Comparison of ENCODE assay signal across 19 cellular contexts in genomic region chr15:62904511-62904910, GRCh38.
A peak's percentile ranks its signal among the peaks of the same experiment; 100 is the strongest.
DNase-seq lines count a peak whose midpoint lies in the region; ATAC-seq, FAIRE-seq and TF ChIP-seq lines count a peak whose summit lies in the region.
"Had no signal": no experiment of that assay in that cellular context is flagged by ENCODE, and none has a peak within 500 bp of the region (broad histone marks: within the 10 kb centered on the region; RNA-seq: fewer than 3 reads in every experiment).

No MANE protein-coding gene starts in this region.

- no peaks in the 10 kb centered on the region for H4K20me1 ChIP-seq in keratinocyte (ENCODE audit: control insufficient read depth, extremely low read depth, insufficient read depth, low read length)

- 60 to 95% (median 81%) methylated on average over 6 of the region's 6 CpGs for WGBS in ovary, 3 donors

- H3K9me3 ChIP-seq in keratinocyte (ENCODE audit: control insufficient read depth, low read depth, low read length) (no peaks in the 10 kb centered on the region), MG63 (no peaks in the 10 kb centered on the region), ovary (no peaks in the 10 kb centered on the region)

- DNase-seq in natural killer cell (no peak), keratinocyte (ENCODE audit: low read depth, low spot score) (no peak), MG63 (no peak), ovary (no peak)
- no peak for DNase-seq in natural killer cell treated with Interleukin-12 subunit alpha and Interleukin-12 subunit beta and Interleukin-15 and Interleukin-18, amount 100 ng/mL, for 72 hours (ENCODE audit: low spot score)
- peak; percentile 5 for DNase-seq in activated T-helper 9 cell treated with anti-CD3 and anti-CD28 coated beads, Interleukin-2, amount 50 U/mL, for 16 hours (ENCODE audit: low read depth)
- DNase-seq: activated CD4-positive, alpha-beta T cell treated with anti-CD3 and anti-CD28 coated beads, Interleukin-2, amount 50 U/mL, for 48 hours; central memory CD4-positive, alpha-beta T cell; NCI-H2029 treated with DMSO at 0.1 percent for 48 hours; occipital lobe; substantia nigra; WERI-Rb-1 had no signal

- dilution Hi-C loops in keratinocyte (cut with MboI; ENCODE audit: extremely low pct_ligation_motif_present, low sequenced_read_pairs): no loop called here

- no peaks in the 10 kb centered on the region for H3K79me2 ChIP-seq in keratinocyte (ENCODE audit: control insufficient read depth, insufficient read depth, low read length)

- no peak overlapping the region for H3K4me3 ChIP-seq in keratinocyte (ENCODE audit: control insufficient read depth in 2 of 3, extremely low read depth in 1 of 3, insufficient read depth in 2 of 3, low read depth in 1 of 3, low read length in 3 of 3)
- no peak overlapping the region for H3K4me3 ChIP-seq in MG63
- no peak overlapping the region for H3K4me3 ChIP-seq in ovary
- H3K4me3 ChIP-seq: smooth muscle cell had no signal

- H3K27me3 ChIP-seq in keratinocyte (ENCODE audit: control insufficient read depth, extremely low read depth, insufficient read depth, low read length) (no peaks in the 10 kb centered on the region), MG63 (no peaks in the 10 kb centered on the region), ovary (no peaks in the 10 kb centered on the region)

- no peak overlapping the region for H3K4me3 Mint-ChIP-seq in natural killer cell
- H3K4me3 Mint-ChIP-seq in natural killer cell treated with Interleukin-12 subunit alpha and Interleukin-12 subunit beta and Interleukin-15 and Interleukin-18, amount 100 ng/mL, for 72 hours: no peak overlapping the region
- H3K4me3 Mint-ChIP-seq: activated naive CD4-positive, alpha-beta T cell treated with anti-CD3 and anti-CD28 coated beads, Interleukin-2, amount 50 U/mL, for 24 hours; CD14-positive monocyte; memory B cell had no signal

- peak; percentile 5 for FAIRE-seq in keratinocyte (lab: Jason Lieb, UNC)

- TF ChIP-seq CTCF in natural killer cell (IDR thresholded peaks at IDR 0.05) (peak; percentile 69), keratinocyte (optimal IDR thresholded peaks at IDR 0.05 in 1 of 3, IDR thresholded peaks at IDR 0.05 in 1 of 3, conservative IDR thresholded peaks at IDR 0.05 in 1 of 3; ENCODE audit: extremely low read depth in 1 of 3, insufficient read depth in 2 of 3, low read length in 3 of 3) (peak in 1 of 3 experiments; percentile 66), ovary (IDR thresholded peaks at IDR 0.05) (no peak)

- intact Hi-C loops in natural killer cell (cut with micrococcal nuclease): loop anchor here (1.0 to 5.0 kb wide), 2 partner anchors 189 to 498 kb away; no protein-coding TSS in a partner anchor
- intact Hi-C loops in ovary (cut with DNase I): no loop called here

- H3K4me1 ChIP-seq in keratinocyte (ENCODE audit: control insufficient read depth, extremely low read depth, insufficient read depth, low read length) (peaks cover 18% of the 10 kb centered on the region), ovary (ENCODE audit: insufficient read depth) (peaks cover 3% of the 10 kb centered on the region)

- H3K4me1 Mint-ChIP-seq in natural killer cell: no peaks in the 10 kb centered on the region
- no peaks in the 10 kb centered on the region for H3K4me1 Mint-ChIP-seq in natural killer cell treated with Interleukin-12 subunit alpha and Interleukin-12 subunit beta and Interleukin-15 and Interleukin-18, amount 100 ng/mL, for 72 hours (ENCODE audit: low read depth in 2 of 2)
- H3K4me1 Mint-ChIP-seq: activated naive CD4-positive, alpha-beta T cell treated with anti-CD3 and anti-CD28 coated beads, Interleukin-2, amount 50 U/mL, for 24 hours; IgD-negative memory B cell; memory B cell had no signal

- H3K27ac ChIP-seq in keratinocyte (ENCODE audit: control insufficient read depth, insufficient read depth, low read length) (no peak overlapping the region), ovary (no peak overlapping the region)
- H3K27ac ChIP-seq: WERI-Rb-1 had no signal

- no peak overlapping the region for H2AFZ ChIP-seq in keratinocyte (ENCODE audit: control insufficient read depth, low read length)

- H3K36me3 ChIP-seq in keratinocyte (ENCODE audit: control insufficient read depth in 2 of 2, extremely low read depth in 1 of 2, insufficient read depth in 2 of 2, low read length in 2 of 2): no peaks in the 10 kb centered on the region
- H3K36me3 ChIP-seq in MG63: no peaks in the 10 kb centered on the region
- H3K36me3 ChIP-seq in ovary: no peaks in the 10 kb centered on the region
- H3K36me3 ChIP-seq: WERI-Rb-1 had no signal

- no peaks in the 10 kb centered on the region for H3K9me3 Mint-ChIP-seq in natural killer cell
- no peaks in the 10 kb centered on the region for H3K9me3 Mint-ChIP-seq in natural killer cell treated with Interleukin-12 subunit alpha and Interleukin-12 subunit beta and Interleukin-15 and Interleukin-18, amount 100 ng/mL, for 72 hours
- H3K9me3 Mint-ChIP-seq: activated naive CD4-positive, alpha-beta T cell treated with anti-CD3 and anti-CD28 coated beads, Interleukin-2, amount 50 U/mL, for 24 hours; IgD-negative memory B cell; memory B cell had no signal

- H3K36me3 Mint-ChIP-seq in natural killer cell: no peaks in the 10 kb centered on the region
- no peaks in the 10 kb centered on the region for H3K36me3 Mint-ChIP-seq in natural killer cell treated with Interleukin-12 subunit alpha and Interleukin-12 subunit beta and Interleukin-15 and Interleukin-18, amount 100 ng/mL, for 72 hours
- H3K36me3 Mint-ChIP-seq: activated naive CD4-positive, alpha-beta T cell treated with anti-CD3 and anti-CD28 coated beads, Interleukin-2, amount 50 U/mL, for 24 hours; CD14-positive monocyte; IgD-negative memory B cell; memory B cell had no signal

- no peak overlapping the region for H3K4me2 ChIP-seq in keratinocyte (ENCODE audit: control insufficient read depth, extremely low read depth, insufficient read depth, low read depth, low read length)
- H3K4me2 ChIP-seq: smooth muscle cell had no signal

- no peak overlapping the region for H3K27ac Mint-ChIP-seq in natural killer cell
- H3K27ac Mint-ChIP-seq in natural killer cell treated with Interleukin-12 subunit alpha and Interleukin-12 subunit beta and Interleukin-15 and Interleukin-18, amount 100 ng/mL, for 72 hours: no peak overlapping the region
- H3K27ac Mint-ChIP-seq: activated naive CD4-positive, alpha-beta T cell treated with anti-CD3 and anti-CD28 coated beads, Interleukin-2, amount 50 U/mL, for 24 hours; IgD-negative memory B cell; memory B cell had no signal

- no peak for TF ChIP-seq EP300 in ovary (IDR thresholded peaks at IDR 0.05)

- no peaks in the 10 kb centered on the region for H3K9me1 ChIP-seq in keratinocyte (ENCODE audit: control insufficient read depth, extremely low read depth, insufficient read depth, low read length)

- TF ChIP-seq POLR2A in ovary (IDR thresholded peaks at IDR 0.05): no peak

- no peaks in the 10 kb centered on the region for H3K27me3 Mint-ChIP-seq in natural killer cell (ENCODE audit: low read depth in 2 of 2)
- H3K27me3 Mint-ChIP-seq in natural killer cell treated with Interleukin-12 subunit alpha and Interleukin-12 subunit beta and Interleukin-15 and Interleukin-18, amount 100 ng/mL, for 72 hours: peaks cover under 1 to 2% of the 10 kb centered on the region in 2 donors
- H3K27me3 Mint-ChIP-seq: IgD-negative memory B cell had no signal

- no peak overlapping the region for H3K9ac ChIP-seq in keratinocyte (ENCODE audit: control insufficient read depth, extremely low read depth, insufficient read depth, low read length)

- no peak for ATAC-seq in natural killer cell
- no peak for ATAC-seq in natural killer cell treated with Interleukin-12 subunit alpha and Interleukin-12 subunit beta and Interleukin-15 and Interleukin-18, amount 100 ng/mL, for 72 hours
- no peak for ATAC-seq in HG02571 (IDR thresholded peaks at IDR 0.05; ENCODE audit: unreplicated experiment)
- ATAC-seq: HCT116 had no signal
